In genomic region chr6:62285612-62286469, GRCh38 we compare ENCODE assay signal across 9 cellular contexts. TPM values are rescaled to one million over a fixed set of nuclear protein-coding genes. Genes with fewer than 3 reads are reported as not detected.
DNase-seq lines count a peak whose midpoint lies in the region; ATAC-seq and TF ChIP-seq lines count a peak whose summit lies in the region.
"Had no signal": no experiment of that assay in that cellular context is flagged by ENCODE, and none has a peak within 500 bp of the region (broad histone marks: within the 10 kb centered on the region; RNA-seq: fewer than 3 reads in every experiment).

Gene KHDRBS2 (minus strand): TSS chr6:62286225.

- H2AFZ ChIP-seq in KMS-11 (ENCODE audit: low read depth) = peak within 1 kb of the TSS; percentile 96
- peak within 1 kb of the TSS; percentile 83 for H2AFZ ChIP-seq in neural cell (ENCODE audit: low read depth, low read length)

- H3K4me3 ChIP-seq in KMS-11 (IDR thresholded peaks at IDR 0.05; ENCODE audit: insufficient read depth, low read depth, low read length) = no peak within 1 kb of the TSS
- peak within 1 kb of the TSS; percentile 86 for H3K4me3 ChIP-seq in neural cell (ENCODE audit: low read length)
- H3K4me3 ChIP-seq: SK-N-MC had no signal

- H3K9ac ChIP-seq in KMS-11 = peak within 1 kb of the TSS; percentile 49; the same call in 1 of the 2 replicates
- peak within 1 kb of the TSS; percentile 71 for H3K9ac ChIP-seq in neural cell (ENCODE audit: low read length)

- peak within 1 kb of the TSS; percentile 70 for H3K4me2 ChIP-seq in KMS-11
- H3K4me2 ChIP-seq in neural cell (ENCODE audit: low read length) = peak within 1 kb of the TSS; percentile 83

- TF ChIP-seq EP300 in neural cell (conservative IDR thresholded peaks at IDR 0.05; ENCODE audit: poor library complexity, severe bottlenecking) = peak; percentile 27

- H4K20me1 ChIP-seq in KMS-11 (ENCODE audit: insufficient read depth) = no peaks in the 10 kb centered on the region
- H4K20me1 ChIP-seq in neural cell (ENCODE audit: insufficient read depth) = no peaks in the 10 kb centered on the region

- no peak within 1 kb of the TSS for H3K27ac ChIP-seq in KMS-11
- peak within 1 kb of the TSS; percentile 54 for H3K27ac ChIP-seq in neural cell (ENCODE audit: low read length)
- H3K27ac ChIP-seq: SK-N-MC had no signal

- peaks cover 4% of the 10 kb centered on the region for H3K4me1 ChIP-seq in KMS-11 (ENCODE audit: low read depth, poor library complexity, severe bottlenecking)

- no peaks in the 10 kb centered on the region for H3F3A ChIP-seq in neural cell (ENCODE audit: insufficient read depth, low read length, poor library complexity, severe bottlenecking)

- H3K27me3 ChIP-seq in KMS-11 (ENCODE audit: insufficient read depth, low read depth) (no peaks in the 10 kb centered on the region), neural cell (ENCODE audit: insufficient read depth, low read depth, low read length) (no peaks in the 10 kb centered on the region)

- TF ChIP-seq CTCF in KMS-11 (conservative IDR thresholded peaks at IDR 0.05; ENCODE audit: low read depth, low read length) (no peak), neural cell (IDR thresholded peaks at IDR 0.05; ENCODE audit: poor library complexity, severe bottlenecking) (no peak)

- ATAC-seq in GM18502 (IDR thresholded peaks at IDR 0.05; ENCODE audit: poor library complexity, unreplicated experiment) (peak; percentile 100), GM21825 (IDR thresholded peaks at IDR 0.05; ENCODE audit: unreplicated experiment) (peak; percentile 100)

- no peaks in the 10 kb centered on the region for H3K9me3 ChIP-seq in neural cell (ENCODE audit: low read length)

- no peaks in the 10 kb centered on the region for H3K9me2 ChIP-seq in neural cell (ENCODE audit: insufficient read depth, low read length)

- H3K36me3 ChIP-seq in KMS-11 (ENCODE audit: insufficient read depth) = no peaks in the 10 kb centered on the region
- H3K36me3 ChIP-seq in neural cell (ENCODE audit: insufficient read depth, low read length) = no peaks in the 10 kb centered on the region

- no peaks in the 10 kb centered on the region for H3K79me2 ChIP-seq in KMS-11 (ENCODE audit: insufficient read depth, low read depth)
- peaks cover 27% of the 10 kb centered on the region for H3K79me2 ChIP-seq in neural cell (replicated peaks; ENCODE audit: insufficient read depth, low read length)

- peak; percentile 53 for TF ChIP-seq RAD21 in neural cell (conservative IDR thresholded peaks at IDR 0.05)

- DNase-seq in T1000 (lab: John Stamatoyannopoulos, UW) (peak; percentile 91), globus pallidus (ENCODE audit: low spot score) (peak; percentile 89), DMS79 treated with DMSO at 0.1 percent for 48 hours (lab: John Stamatoyannopoulos, UW) (no peak), NCI-H1436 treated with DMSO at 0.1 percent for 48 hours (lab: John Stamatoyannopoulos, UW) (no peak)

TF ChIP-seq in neural cell, 6 proteins besides CTCF, POLR2A, EP300 and RAD21:
- no peak for TF ChIP-seq REST (IDR thresholded peaks at IDR 0.05; ENCODE audit: borderline replicate concordance)
- TF ChIP-seq POLR2AphosphoS5 (IDR thresholded peaks at IDR 0.05) = peak; percentile 75
- peak; percentile 68 for TF ChIP-seq TAF1 (IDR thresholded peaks at IDR 0.05; ENCODE audit: low read depth)
- no peak for TF ChIP-seq EZH2 (IDR thresholded peaks at IDR 0.05; ENCODE audit: borderline replicate concordance, insufficient read depth, low read length, poor library complexity, severe bottlenecking)
- TF ChIP-seq MXI1 (conservative IDR thresholded peaks at IDR 0.05; ENCODE audit: poor library complexity, severe bottlenecking) = peak; percentile 67
- TF ChIP-seq SMC3 (conservative IDR thresholded peaks at IDR 0.05; ENCODE audit: poor library complexity) = peak; percentile 49

RNA-seq across cellular contexts. Expression of gene KHDRBS2, which starts in this region (rescaled TPM):
- polyA plus RNA-seq in neural cell = 25.4 and 28.5 TPM in 2 replicates
- 42.4 and 46.7 TPM in 2 replicates for polyA minus RNA-seq in neural cell

Comparison
In these comparisons a context has a peak if more than half of its experiments do, and no peak if none do; other contexts are left out.
1. DNase-seq: peak in T1000 (single experiment) and globus pallidus (single experiment); none in DMS79 treated with DMSO at 0.1 percent for 48 hours (single experiment) and NCI-H1436 treated with DMSO at 0.1 percent for 48 hours (single experiment).